Comparison of ENCODE assay signal across 7 cellular contexts in the genomic region with DNA sequence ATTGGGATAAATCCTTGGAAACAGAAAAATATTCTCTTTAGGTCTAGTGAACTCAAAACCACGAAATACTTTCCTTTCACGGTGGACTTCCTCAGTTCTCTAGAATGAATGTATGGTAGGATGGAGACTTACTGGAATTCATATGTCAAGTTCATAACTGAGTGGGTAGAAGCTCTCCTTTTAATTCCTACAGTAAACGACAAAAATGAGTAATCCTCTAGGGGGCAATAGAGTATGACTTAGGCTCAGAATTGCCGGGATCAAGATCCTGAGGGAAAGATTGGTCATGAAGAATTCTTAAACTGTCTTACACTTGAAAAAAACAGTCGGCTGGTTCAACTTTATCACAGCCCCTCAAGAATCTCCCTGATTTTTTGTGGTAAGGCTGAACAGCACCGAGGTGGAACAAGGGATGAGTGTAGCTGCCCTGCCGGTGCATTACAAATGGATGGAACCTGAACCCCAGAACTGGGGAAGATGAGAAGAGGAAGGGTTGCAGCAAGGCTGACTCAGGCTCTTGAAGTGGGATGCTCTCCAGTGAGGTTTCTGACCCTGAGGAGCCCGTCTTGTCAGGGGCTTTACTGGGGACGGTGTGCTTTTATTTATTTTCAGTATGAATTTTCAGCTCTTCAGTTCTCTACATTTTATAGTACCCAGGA. TPM values are rescaled to one million over a fixed set of nuclear protein-coding genes. Genes with fewer than 3 reads are reported as not detected.
A peak's percentile ranks its signal among the peaks of the same experiment; 100 is the strongest.
DNase-seq lines count a peak whose midpoint lies in the region; ATAC-seq and TF ChIP-seq lines count a peak whose summit lies in the region.

No MANE protein-coding gene starts in this region.

- no peaks in the 10 kb centered on the region for H3K9me3 ChIP-seq in esophagus muscularis mucosa

- peaks cover 0 to 28% (median 7%) of the 10 kb centered on the region in 4 donors for H3K4me1 ChIP-seq in esophagus muscularis mucosa

- H3K4me3 ChIP-seq in esophagus muscularis mucosa = no peak overlapping the region

- H3K36me3 ChIP-seq in esophagus muscularis mucosa = no peaks in the 10 kb centered on the region

- TF ChIP-seq EP300 in esophagus muscularis mucosa (IDR thresholded peaks at IDR 0.05) = no peak

- TF ChIP-seq POLR2A in esophagus muscularis mucosa (IDR thresholded peaks at IDR 0.05; ENCODE audit: low read depth) = no peak

- intact Hi-C loops in esophagus muscularis mucosa (cut with DNase I) = loop anchor here (2.0 to 10.0 kb wide), 2 partner anchors 65 to 323 kb away; no protein-coding TSS in a partner anchor
- intact Hi-C loops in sciatic nerve (cut with DNase I) = no loop called here

- TF ChIP-seq CTCF in GM12872 (IDR thresholded peaks at IDR 0.05; ENCODE audit: insufficient read depth, low read depth, low read length) (peak; percentile 15; the same call in 1 of the 3 replicates), esophagus muscularis mucosa (IDR thresholded peaks at IDR 0.05) (peak; percentile 45 to 60 (median 52))

- WGBS in esophagus muscularis mucosa = 55% methylated on average over 9 of the region's 9 CpGs

- DNase-seq in NCI-H82 treated with DMSO at 0.1 percent for 48 hours (lab: John Stamatoyannopoulos, UW; ENCODE audit: unreplicated experiment) (peak; percentile 9), esophagus muscularis mucosa (ENCODE audit: extremely low spot score) (no peak), sciatic nerve (ENCODE audit: low spot score) (no peak), mucosa of gallbladder (ENCODE audit: low spot score) (no peak), amygdala (lab: John Stamatoyannopoulos, UW) (no peak)

- peak; percentile 30 for ATAC-seq in sciatic nerve
- no peak for ATAC-seq in GM18870 (IDR thresholded peaks at IDR 0.05; ENCODE audit: unreplicated experiment)

- H3K27me3 ChIP-seq in esophagus muscularis mucosa = no peaks in the 10 kb centered on the region

- no peak overlapping the region for H3K27ac ChIP-seq in esophagus muscularis mucosa (replicated peaks in 1 of 4)

RNA-seq across cellular contexts. Expression of gene LOX, which starts 14.0 kb away (rescaled TPM):
- total RNA-seq in esophagus muscularis mucosa (10 to 100 TPM in 2 of 4 donors, 1 to 10 TPM in 2; 6.6 to 15.2 (median 12.2) TPM), sciatic nerve (25.3 TPM), mucosa of gallbladder (9.9 TPM)

RNA-seq across cellular contexts. Expression of gene ZNF474, which starts 37.3 kb away (rescaled TPM):
- total RNA-seq in esophagus muscularis mucosa (1 to 10 TPM in 1 of 4 donors, under 1 TPM in 2, not detected in 1; 0.33 to 1.8 (median 0.71) TPM), sciatic nerve (0.80 TPM), mucosa of gallbladder (0.29 TPM)
